In genomic region chr6:144809969-144810368, GRCh38 we compare ENCODE assay signal across 30 cellular contexts.
"Had no signal": no experiment of that assay in that cellular context is flagged by ENCODE, and none has a peak within 500 bp of the region (broad histone marks: within the 10 kb centered on the region; RNA-seq: fewer than 3 reads in every experiment).

No MANE protein-coding gene starts in this region.

- FAIRE-seq: endometrium, islet of Langerhans, urothelium cell line had no signal

- H3K4me1 ChIP-seq: esophagus squamous epithelium, heart right ventricle, lower lobe of right lung, psoas muscle, tibial nerve had no signal

- DNase-seq: cortex of kidney; effector memory CD8-positive, alpha-beta T cell; erythroblast; esophagus squamous epithelium; foreskin melanocyte; glutamatergic neuron; heart right ventricle; hippocampal formation; left cardiac atrium; left ventricle myocardium inferior; lower lobe of right lung; mucosa of descending colon; naive B cell; occipital lobe; ovary; posterior cingulate gyrus; psoas muscle; right cardiac atrium; stimulated activated CD4-positive, alpha-beta T cell treated with anti-CD3 and anti-CD28 coated beads, Interleukin-15, amount 100 ng/mL, for 24 hours; stimulated activated CD4-positive, alpha-beta T cell treated with anti-CD3 and anti-CD28 coated beads, Interleukin-2, amount 100 ng/mL, for 48 hours; stimulated activated naive B cell treated with anti-CD40 and anti-IgM and Interleukin-4, amounts not matched to agents 10 μg/mL and 1 μg/mL and 100 μg/mL, for 72 hours; upper lobe of left lung had no signal

- H3K27me3 Mint-ChIP-seq: effector memory CD8-positive, alpha-beta T cell; naive B cell; stimulated activated naive B cell treated with anti-CD40 and anti-IgM and Interleukin-4, amounts not matched to agents 10 μg/mL and 1 μg/mL and 100 μg/mL, for 72 hours; stimulated activated naive CD8-positive, alpha-beta T cell treated with anti-CD3 and anti-CD28 coated beads, Interleukin-15, Interleukin-2, amounts not matched to agents 100 ng/mL and 50 ng/mL, for 24 hours had no signal

- H3K9me3 ChIP-seq: esophagus squamous epithelium, heart right ventricle, left ventricle myocardium inferior, lower lobe of right lung, mucosa of descending colon, ovary, psoas muscle, thoracic aorta, tibial nerve, upper lobe of left lung had no signal

- H3K4me3 ChIP-seq: esophagus squamous epithelium, heart right ventricle, left ventricle myocardium inferior, lower lobe of right lung, mucosa of descending colon, ovary, psoas muscle, skin epidermis, thoracic aorta, tibial nerve, upper lobe of left lung had no signal

- H3K9me3 Mint-ChIP-seq: effector memory CD8-positive, alpha-beta T cell; naive B cell; stimulated activated naive B cell treated with anti-CD40 and anti-IgM and Interleukin-4, amounts not matched to agents 10 μg/mL and 1 μg/mL and 100 μg/mL, for 72 hours; stimulated activated naive CD8-positive, alpha-beta T cell treated with anti-CD3 and anti-CD28 coated beads, Interleukin-15, Interleukin-2, amounts not matched to agents 100 ng/mL and 50 ng/mL, for 24 hours had no signal

- H3K4me3 Mint-ChIP-seq: effector memory CD8-positive, alpha-beta T cell; mesothelial cell of epicardium; naive B cell; stimulated activated naive B cell treated with anti-CD40 and anti-IgM and Interleukin-4, amounts not matched to agents 10 μg/mL and 1 μg/mL and 100 μg/mL, for 72 hours; stimulated activated naive CD8-positive, alpha-beta T cell treated with anti-CD3 and anti-CD28 coated beads, Interleukin-15, Interleukin-2, amounts not matched to agents 100 ng/mL and 50 ng/mL, for 24 hours had no signal

- H3K36me3 ChIP-seq: ovary had no signal

- ATAC-seq: effector memory CD8-positive, alpha-beta T cell; heart right ventricle; left cardiac atrium; lower lobe of right lung; mucosa of descending colon; psoas muscle; right cardiac atrium; stimulated activated naive B cell treated with anti-CD40 and anti-IgM and Interleukin-4, amounts not matched to agents 10 μg/mL and 1 μg/mL and 100 μg/mL, for 72 hours had no signal

- H3K27ac Mint-ChIP-seq: mesothelial cell of epicardium had no signal

- H3K27me3 ChIP-seq: esophagus squamous epithelium, heart right ventricle, ovary, tibial nerve, upper lobe of left lung had no signal

- H3K27ac ChIP-seq: esophagus squamous epithelium, heart right ventricle, left ventricle myocardium inferior, lower lobe of right lung, ovary, psoas muscle, skin epidermis, thoracic aorta, tibial nerve had no signal
